Comparison of ENCODE assay signal across 7 cellular contexts in the genomic region with DNA sequence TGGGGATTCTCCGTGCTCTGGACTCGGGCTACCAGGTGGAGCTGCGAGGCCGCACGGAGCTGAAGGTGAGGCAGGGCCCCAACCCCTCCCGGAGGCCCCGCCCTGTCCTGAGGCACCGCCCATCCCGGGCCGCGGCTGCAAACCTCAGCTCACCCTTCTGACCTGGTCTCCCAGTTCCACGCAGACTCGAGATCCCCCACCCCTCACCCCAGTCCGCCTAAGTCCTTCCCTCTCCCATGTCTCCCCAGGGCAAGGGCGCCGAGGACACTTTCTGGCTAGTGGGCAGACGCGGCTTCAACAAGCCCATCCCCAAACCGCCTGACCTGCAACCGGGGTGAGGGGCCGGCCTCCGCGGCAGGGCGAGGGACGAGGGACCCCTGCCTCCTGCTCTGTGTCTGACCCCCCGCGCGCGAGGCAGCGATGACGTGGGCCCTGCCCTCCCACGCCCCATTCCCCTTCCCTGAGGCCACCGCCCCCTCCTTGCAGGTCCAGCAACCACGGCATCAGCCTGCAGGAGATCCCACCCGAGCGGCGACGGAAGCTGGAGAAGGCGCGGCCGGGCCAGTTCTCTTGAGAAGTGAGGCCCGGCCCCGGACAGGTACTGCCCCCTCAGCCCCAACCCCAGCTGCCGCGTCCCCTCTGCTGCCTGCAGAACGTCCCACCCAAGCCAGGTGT. TPM values are rescaled to one million over a fixed set of nuclear protein-coding genes. Genes with fewer than 3 reads are reported as not detected.
DNase-seq lines count a peak whose midpoint lies in the region; ATAC-seq and TF ChIP-seq lines count a peak whose summit lies in the region.

No MANE protein-coding gene starts in this region.

- H2AFZ ChIP-seq in KMS-11 (ENCODE audit: low read depth) = peak overlapping the region; percentile 57

- no peak overlapping the region for H3K4me3 ChIP-seq in KMS-11 (IDR thresholded peaks at IDR 0.05; ENCODE audit: insufficient read depth, low read depth, low read length)

- no peaks in the 10 kb centered on the region for H3K27me3 ChIP-seq in KMS-11 (ENCODE audit: insufficient read depth, low read depth)

- H3K4me3 Mint-ChIP-seq in activated naive CD8-positive, alpha-beta T cell treated with anti-CD3 and anti-CD28 coated beads, Interleukin-2, amount 50 U/mL, for 24 hours = peak overlapping the region; percentile 64
- peak overlapping the region; percentile 61 to 75 (median 73) for H3K4me3 Mint-ChIP-seq in immature natural killer cell

- DNase-seq in activated naive CD8-positive, alpha-beta T cell treated with anti-CD3 and anti-CD28 coated beads, Interleukin-2, amount 50 U/mL, for 24 hours = peak; percentile 32
- DNase-seq in immature natural killer cell (no peak), NCI-H187 (lab: John Stamatoyannopoulos, UW) (no peak), GM13977 (ENCODE audit: low spot score) (no peak)
- peak; percentile 40 for DNase-seq in stimulated activated CD4-positive, alpha-beta T cell treated with anti-CD3 and anti-CD28 coated beads, Interleukin-4, amount 100 ng/mL, for 1 hour

- no peak overlapping the region for H3K27ac ChIP-seq in KMS-11

- ATAC-seq in activated naive CD8-positive, alpha-beta T cell treated with anti-CD3 and anti-CD28 coated beads, Interleukin-2, amount 50 U/mL, for 24 hours = peak; percentile 4
- no peak for ATAC-seq in HG02642 (IDR thresholded peaks at IDR 0.05; ENCODE audit: poor library complexity, unreplicated experiment)

- TF ChIP-seq CTCF in KMS-11 (conservative IDR thresholded peaks at IDR 0.05; ENCODE audit: low read depth, low read length) (no peak), GM13977 (IDR thresholded peaks at IDR 0.05; ENCODE audit: extremely low read depth, insufficient read depth, missing control alignments) (no peak)

- H4K20me1 ChIP-seq in KMS-11 (ENCODE audit: insufficient read depth) = no peaks in the 10 kb centered on the region

- H3K4me2 ChIP-seq in KMS-11 = peak overlapping the region; percentile 42

- in situ Hi-C loops in GM13977 (cut with MboI; ENCODE audit: low pct_unique_long_range_greater_than_20kb, low sequenced_read_pairs, unreplicated experiment) = no loop called here

- no peak overlapping the region for H3K27ac Mint-ChIP-seq in activated naive CD8-positive, alpha-beta T cell treated with anti-CD3 and anti-CD28 coated beads, Interleukin-2, amount 50 U/mL, for 24 hours
- no peak overlapping the region for H3K27ac Mint-ChIP-seq in immature natural killer cell

- H3K4me1 Mint-ChIP-seq in activated naive CD8-positive, alpha-beta T cell treated with anti-CD3 and anti-CD28 coated beads, Interleukin-2, amount 50 U/mL, for 24 hours = peaks cover 34% of the 10 kb centered on the region
- H3K4me1 Mint-ChIP-seq in immature natural killer cell = peaks cover 8 to 10% of the 10 kb centered on the region in 2 donors

- H3K4me1 ChIP-seq in KMS-11 (ENCODE audit: low read depth, poor library complexity, severe bottlenecking) = no peaks in the 10 kb centered on the region

- H3K36me3 ChIP-seq in KMS-11 (ENCODE audit: insufficient read depth) = no peaks in the 10 kb centered on the region

- H3K79me2 ChIP-seq in KMS-11 (ENCODE audit: insufficient read depth, low read depth) = no peaks in the 10 kb centered on the region

- H3K36me3 Mint-ChIP-seq in activated naive CD8-positive, alpha-beta T cell treated with anti-CD3 and anti-CD28 coated beads, Interleukin-2, amount 50 U/mL, for 24 hours (ENCODE audit: low read depth) = no peaks in the 10 kb centered on the region
- no peaks in the 10 kb centered on the region for H3K36me3 Mint-ChIP-seq in immature natural killer cell

- H3K27me3 Mint-ChIP-seq in activated naive CD8-positive, alpha-beta T cell treated with anti-CD3 and anti-CD28 coated beads, Interleukin-2, amount 50 U/mL, for 24 hours = peaks cover 20% of the 10 kb centered on the region
- H3K27me3 Mint-ChIP-seq in immature natural killer cell (ENCODE audit: low read depth in 3 of 3) = peaks cover 4 to 21% (median 9%) of the 10 kb centered on the region in 3 donors

- no peak overlapping the region for H3K9ac ChIP-seq in KMS-11

- no peaks in the 10 kb centered on the region for H3K9me3 Mint-ChIP-seq in activated naive CD8-positive, alpha-beta T cell treated with anti-CD3 and anti-CD28 coated beads, Interleukin-2, amount 50 U/mL, for 24 hours
- H3K9me3 Mint-ChIP-seq in immature natural killer cell = no peaks in the 10 kb centered on the region

RNA-seq across cellular contexts. Expression of a gene that starts 13.7 kb away (rescaled TPM):
- polyA plus RNA-seq in immature natural killer cell = not detected

RNA-seq across cellular contexts. Expression of a gene that starts 22.8 kb away (rescaled TPM):
- polyA plus RNA-seq in immature natural killer cell = not detected

Comparison
In these comparisons a context has a peak if more than half of its experiments do, and no peak if none do; other contexts are left out.
1. DNase-seq: peak in activated naive CD8-positive, alpha-beta T cell treated with anti-CD3 and anti-CD28 coated beads, Interleukin-2, amount 50 U/mL, for 24 hours (single experiment) and stimulated activated CD4-positive, alpha-beta T cell treated with anti-CD3 and anti-CD28 coated beads, Interleukin-4, amount 100 ng/mL, for 1 hour (single experiment); none in immature natural killer cell (0 of 3), NCI-H187 (0 of 2) and GM13977 (single experiment).